Comparison of ENCODE assay signal across 10 cellular contexts in genomic region chr9:124855944-124856773, GRCh38. TPM values are rescaled to one million over a fixed set of nuclear protein-coding genes. Genes with fewer than 3 reads are reported as not detected.
DNase-seq lines count a peak whose midpoint lies in the region; FAIRE-seq and TF ChIP-seq lines count a peak whose summit lies in the region.
"Had no signal": no experiment of that assay in that cellular context is flagged by ENCODE, and none has a peak within 500 bp of the region (broad histone marks: within the 10 kb centered on the region; RNA-seq: fewer than 3 reads in every experiment).

No MANE protein-coding gene starts in this region.

- 84% methylated on average over 2 of the region's 16 CpGs for WGBS in suprapubic skin

- peaks cover 19% of the 10 kb centered on the region for H3K4me1 Mint-ChIP-seq in activated CD4-positive, alpha-beta T cell treated with anti-CD3 and anti-CD28 coated beads, Interleukin-2, amount 10 ng/mL, durations not matched to agents 24 days and 14 days
- H3K4me1 Mint-ChIP-seq in progenitor cell of endocrine pancreas (ENCODE audit: low read depth) = peaks cover 11% of the 10 kb centered on the region

- peak; percentile 51 for DNase-seq in activated CD4-positive, alpha-beta T cell treated with anti-CD3 and anti-CD28 coated beads for 48 hours
- no peak for DNase-seq in activated CD4-positive, alpha-beta T cell treated with anti-CD3 and anti-CD28 coated beads, Interleukin-2, amount 10 ng/mL, durations not matched to agents 24 days and 14 days
- DNase-seq in astrocyte of the hippocampus (ENCODE audit: low read depth, low spot score) (peak; percentile 50), progenitor cell of endocrine pancreas (ENCODE audit: low spot score, unreplicated experiment) (no peak), GM19239 (ENCODE audit: insufficient read length, low spot score) (no peak), NCI-H446 treated with DMSO at 0.1 percent for 48 hours (lab: John Stamatoyannopoulos, UW) (no peak), suprapubic skin (ENCODE audit: low spot score in 2 of 2) (no peak)
- DNase-seq: activated CD4-positive, alpha-beta T cell treated with anti-CD3 and anti-CD28 coated beads for 1 hour had no signal

- no peak overlapping the region for H3K4me3 Mint-ChIP-seq in activated CD4-positive, alpha-beta T cell treated with anti-CD3 and anti-CD28 coated beads, Interleukin-2, amount 10 ng/mL, durations not matched to agents 24 days and 14 days
- no peak overlapping the region for H3K4me3 Mint-ChIP-seq in progenitor cell of endocrine pancreas (ENCODE audit: low read depth)

- intact Hi-C loops in activated CD4-positive, alpha-beta T cell treated with anti-CD3 and anti-CD28 coated beads, Interleukin-2, amount 10 ng/mL, durations not matched to agents 24 days and 14 days (cut with micrococcal nuclease) = no loop called here

- H3K27ac ChIP-seq in suprapubic skin = no peak overlapping the region

- no peaks in the 10 kb centered on the region for H3K9me3 ChIP-seq in suprapubic skin

- FAIRE-seq in GM19239 (lab: Jason Lieb, UNC) = no peak

- H3K27me3 ChIP-seq in suprapubic skin = no peaks in the 10 kb centered on the region

- H3K36me3 ChIP-seq in suprapubic skin = peaks cover 42% of the 10 kb centered on the region

- no peak for TF ChIP-seq EP300 in suprapubic skin (IDR thresholded peaks at IDR 0.05)

- TF ChIP-seq CTCF in LNCAP (IDR thresholded peaks at IDR 0.05) (peak; percentile 45), progenitor cell of endocrine pancreas (IDR thresholded peaks at IDR 0.05; ENCODE audit: unreplicated experiment) (peak; percentile 46), suprapubic skin (IDR thresholded peaks at IDR 0.05) (no peak)

- H3K27ac Mint-ChIP-seq in activated CD4-positive, alpha-beta T cell treated with anti-CD3 and anti-CD28 coated beads, Interleukin-2, amount 10 ng/mL, durations not matched to agents 24 days and 14 days = no peak overlapping the region
- no peak overlapping the region for H3K27ac Mint-ChIP-seq in progenitor cell of endocrine pancreas

- TF ChIP-seq POLR2A in suprapubic skin (IDR thresholded peaks at IDR 0.05) = no peak

- H3K4me3 ChIP-seq in suprapubic skin = no peak overlapping the region

- peaks cover 3% of the 10 kb centered on the region for H3K27me3 Mint-ChIP-seq in activated CD4-positive, alpha-beta T cell treated with anti-CD3 and anti-CD28 coated beads, Interleukin-2, amount 10 ng/mL, durations not matched to agents 24 days and 14 days
- H3K27me3 Mint-ChIP-seq in progenitor cell of endocrine pancreas = peaks cover 7% of the 10 kb centered on the region

- H3K36me3 Mint-ChIP-seq in activated CD4-positive, alpha-beta T cell treated with anti-CD3 and anti-CD28 coated beads, Interleukin-2, amount 10 ng/mL, durations not matched to agents 24 days and 14 days (ENCODE audit: low read depth) = peaks cover 46% of the 10 kb centered on the region
- H3K36me3 Mint-ChIP-seq in progenitor cell of endocrine pancreas (ENCODE audit: insufficient read depth) = peaks cover 9% of the 10 kb centered on the region

- H3K4me1 ChIP-seq in suprapubic skin = peaks cover 45% of the 10 kb centered on the region

- H3K9me3 Mint-ChIP-seq in activated CD4-positive, alpha-beta T cell treated with anti-CD3 and anti-CD28 coated beads, Interleukin-2, amount 10 ng/mL, durations not matched to agents 24 days and 14 days = no peaks in the 10 kb centered on the region
- no peaks in the 10 kb centered on the region for H3K9me3 Mint-ChIP-seq in progenitor cell of endocrine pancreas (ENCODE audit: low read depth)
- H3K9me3 Mint-ChIP-seq: stimulated activated naive CD8-positive, alpha-beta T cell treated with anti-CD3 and anti-CD28 coated beads, Interleukin-15, Interleukin-2, amounts not matched to agents 100 ng/mL and 50 ng/mL, for 24 hours had no signal

RNA-seq across cellular contexts. Expression of gene WDR38, which starts 2.9 kb away (rescaled TPM):
- total RNA-seq in activated CD4-positive, alpha-beta T cell treated with anti-CD3 and anti-CD28 coated beads, Interleukin-2, amount 10 ng/mL, durations not matched to agents 24 days and 14 days = not detected in 2 replicates
- not detected in 2 replicates for total RNA-seq in progenitor cell of endocrine pancreas
- not detected for total RNA-seq in suprapubic skin

RNA-seq across cellular contexts. Expression of gene RPL35, which starts 5.6 kb away (rescaled TPM):
- 1,878 and 1,905 TPM in 2 replicates for total RNA-seq in activated CD4-positive, alpha-beta T cell treated with anti-CD3 and anti-CD28 coated beads, Interleukin-2, amount 10 ng/mL, durations not matched to agents 24 days and 14 days
- 1,027 and 1,077 TPM in 2 replicates for total RNA-seq in progenitor cell of endocrine pancreas
- 1,000 to 10,000 TPM; 1,001 to 2,050 (median 1,799) TPM for total RNA-seq in suprapubic skin

RNA-seq across cellular contexts. Expression of gene ARPC5L, which starts 5.8 kb away (rescaled TPM):
- 99.8 and 103 TPM in 2 replicates for total RNA-seq in activated CD4-positive, alpha-beta T cell treated with anti-CD3 and anti-CD28 coated beads, Interleukin-2, amount 10 ng/mL, durations not matched to agents 24 days and 14 days
- total RNA-seq in progenitor cell of endocrine pancreas (36.6 and 36.9 TPM in 2 replicates), suprapubic skin (10 to 100 TPM; 16.9 to 52.4 (median 33.0) TPM)

Comparison
In these comparisons a context has a peak if more than half of its experiments do, and no peak if none do; other contexts are left out.
1. DNase-seq: peak in activated CD4-positive, alpha-beta T cell treated with anti-CD3 and anti-CD28 coated beads for 48 hours (single experiment) and astrocyte of the hippocampus (single experiment); none in activated CD4-positive, alpha-beta T cell treated with anti-CD3 and anti-CD28 coated beads, Interleukin-2, amount 10 ng/mL, durations not matched to agents 24 days and 14 days (single experiment), progenitor cell of endocrine pancreas (single experiment), GM19239 (single experiment), NCI-H446 treated with DMSO at 0.1 percent for 48 hours (single experiment) and suprapubic skin (0 of 2).
2. CTCF ChIP-seq: peak in LNCAP (single experiment) and progenitor cell of endocrine pancreas (single experiment); none in suprapubic skin (0 of 2).